8 cellular contexts compared by ENCODE assay signal in genomic region chr20:53751394-53752368, GRCh38.
DNase-seq lines count a peak whose midpoint lies in the region; ATAC-seq and TF ChIP-seq lines count a peak whose summit lies in the region.

No MANE protein-coding gene starts in this region.

- DNase-seq in GM12864 (ENCODE audit: low read depth) (peak; percentile 85), mesenchymal stem cell (peak; percentile 30), NCI-H2029 (lab: John Stamatoyannopoulos, UW) (no peak), NCI-H2227 (lab: John Stamatoyannopoulos, UW; ENCODE audit: unreplicated experiment) (no peak)
- peak; percentile 64 for DNase-seq in activated naive CD4-positive, alpha-beta T cell treated with anti-CD3 and anti-CD28 coated beads, Interleukin-2, amount 10 ng/mL, durations not matched to agents 7 days and 5 days
- DNase-seq in activated effector memory CD4-positive, alpha-beta T cell treated with anti-CD3 and anti-CD28 coated beads, Interleukin-2, amount 50 U/mL, for 16 hours = no peak

- peaks cover 78% of the 10 kb centered on the region for H3K4me1 ChIP-seq in Loucy (ENCODE audit: insufficient read depth, low read length, poor library complexity, severe bottlenecking)
- peaks cover 7% of the 10 kb centered on the region for H3K4me1 ChIP-seq in mesenchymal stem cell (ENCODE audit: control insufficient read depth, insufficient read depth, low read depth, low read length)

- no peaks in the 10 kb centered on the region for H3K27me3 Mint-ChIP-seq in activated naive CD4-positive, alpha-beta T cell treated with anti-CD3 and anti-CD28 coated beads, Interleukin-2, amount 10 ng/mL, durations not matched to agents 7 days and 5 days

- H2BK120ac ChIP-seq in mesenchymal stem cell (ENCODE audit: low read depth, low read length) = peak overlapping the region; percentile 77

- H2BK15ac ChIP-seq in mesenchymal stem cell (ENCODE audit: low read depth, poor library complexity, severe bottlenecking) = no peak overlapping the region

- H3K9me2 ChIP-seq in Loucy (replicated peaks; ENCODE audit: low read depth, low read length) = no peaks in the 10 kb centered on the region

- peak overlapping the region; percentile 60 for H3K9ac ChIP-seq in Loucy (ENCODE audit: low read depth, low read length, poor library complexity, severe bottlenecking)
- peak overlapping the region; percentile 84 for H3K9ac ChIP-seq in mesenchymal stem cell (ENCODE audit: low read length)

- peak overlapping the region in 1 of 2 experiments; percentile 40 for H3K4ac ChIP-seq in mesenchymal stem cell (ENCODE audit: low read depth in 1 of 2, low read length in 2 of 2)

- H3K9me3 ChIP-seq in Loucy (ENCODE audit: insufficient read depth, low read depth, low read length) = no peaks in the 10 kb centered on the region
- no peaks in the 10 kb centered on the region for H3K9me3 ChIP-seq in mesenchymal stem cell (ENCODE audit: control insufficient read depth, low read length)

- H3K27ac ChIP-seq in mesenchymal stem cell (ENCODE audit: low read length, poor library complexity, severe bottlenecking) = peak overlapping the region; percentile 4

- H3K36me3 ChIP-seq in Loucy (ENCODE audit: insufficient read depth, low read length) (no peaks in the 10 kb centered on the region), mesenchymal stem cell (ENCODE audit: control insufficient read depth in 1 of 2, insufficient read depth in 2 of 2, low read depth in 1 of 2, low read length in 2 of 2) (no peaks in the 10 kb centered on the region)

- no peak overlapping the region for H2BK5ac ChIP-seq in mesenchymal stem cell (ENCODE audit: low read depth, low read length, poor library complexity, severe bottlenecking)

- H3K36me3 Mint-ChIP-seq in activated naive CD4-positive, alpha-beta T cell treated with anti-CD3 and anti-CD28 coated beads, Interleukin-2, amount 10 ng/mL, durations not matched to agents 7 days and 5 days = peaks cover 6% of the 10 kb centered on the region

- no peaks in the 10 kb centered on the region for H4K20me1 ChIP-seq in Loucy (ENCODE audit: insufficient read depth, low read length, poor library complexity, severe bottlenecking)

- H3K4me3 Mint-ChIP-seq in activated naive CD4-positive, alpha-beta T cell treated with anti-CD3 and anti-CD28 coated beads, Interleukin-2, amount 10 ng/mL, durations not matched to agents 7 days and 5 days = peak overlapping the region; percentile 27

- H3K79me2 ChIP-seq in Loucy (ENCODE audit: insufficient read depth, low read length) = no peaks in the 10 kb centered on the region

- no peak overlapping the region for H3K14ac ChIP-seq in mesenchymal stem cell (ENCODE audit: low read length in 2 of 2)

- no peak overlapping the region for H2AK5ac ChIP-seq in mesenchymal stem cell (ENCODE audit: low read length, severe bottlenecking)

- no peaks in the 10 kb centered on the region for H3K79me1 ChIP-seq in mesenchymal stem cell (replicated peaks; ENCODE audit: low read length, poor library complexity, severe bottlenecking)

- H3K23ac ChIP-seq in mesenchymal stem cell (ENCODE audit: low read length in 2 of 2) = no peak overlapping the region

- peak overlapping the region; percentile 8 for H4K8ac ChIP-seq in mesenchymal stem cell (ENCODE audit: low read length)

- peak overlapping the region; percentile 46 for H3K4me2 ChIP-seq in Loucy (ENCODE audit: low read depth, low read length, poor library complexity, severe bottlenecking)
- no peak overlapping the region for H3K4me2 ChIP-seq in mesenchymal stem cell (ENCODE audit: low read length, poor library complexity, severe bottlenecking)

- H2AFZ ChIP-seq in Loucy (ENCODE audit: low read length) (peak overlapping the region; percentile 44), mesenchymal stem cell (ENCODE audit: low read depth, low read length) (no peak overlapping the region)

- no peak overlapping the region for H4K91ac ChIP-seq in mesenchymal stem cell (ENCODE audit: low read length)

- peak overlapping the region; percentile 99 for H3K27ac Mint-ChIP-seq in activated naive CD4-positive, alpha-beta T cell treated with anti-CD3 and anti-CD28 coated beads, Interleukin-2, amount 10 ng/mL, durations not matched to agents 7 days and 5 days

- H3F3A ChIP-seq in Loucy (ENCODE audit: low read depth) = peaks cover 19% of the 10 kb centered on the region

- WGBS in mesenchymal stem cell = 36% methylated on average over 4 of the region's 11 CpGs

- H3K27me3 ChIP-seq in Loucy (ENCODE audit: insufficient read depth, low read length, poor library complexity, severe bottlenecking) = no peaks in the 10 kb centered on the region
- no peaks in the 10 kb centered on the region for H3K27me3 ChIP-seq in mesenchymal stem cell (ENCODE audit: control insufficient read depth in 1 of 2, insufficient read depth in 1 of 2, low read length in 2 of 2)

- H3K4me1 Mint-ChIP-seq in activated naive CD4-positive, alpha-beta T cell treated with anti-CD3 and anti-CD28 coated beads, Interleukin-2, amount 10 ng/mL, durations not matched to agents 7 days and 5 days = peaks cover 85% of the 10 kb centered on the region

- H3K4me3 ChIP-seq in GM12864 (ENCODE audit: low read depth, low read length) (no peak overlapping the region), Loucy (ENCODE audit: low read length, poor library complexity, severe bottlenecking) (peak overlapping the region; percentile 23), mesenchymal stem cell (ENCODE audit: insufficient read depth in 1 of 2, low read depth in 1 of 2, low read length in 2 of 2) (no peak overlapping the region)

- ATAC-seq in GM21723 (IDR thresholded peaks at IDR 0.05; ENCODE audit: unreplicated experiment) = peak; percentile 84

- no peaks in the 10 kb centered on the region for H3K9me3 Mint-ChIP-seq in activated naive CD4-positive, alpha-beta T cell treated with anti-CD3 and anti-CD28 coated beads, Interleukin-2, amount 10 ng/mL, durations not matched to agents 7 days and 5 days

- CTCF ChIA-PET in activated naive CD4-positive, alpha-beta T cell treated with anti-CD3 and anti-CD28 coated beads, Interleukin-2, amount 10 ng/mL, durations not matched to agents 7 days and 5 days (lab: Charles Lee) = interaction anchor here (0.6 to 3.6 kb wide), 15 partner anchors 13 to 188 kb away, joined by 3 to 15 read pairs (median 3); no protein-coding TSS in a partner anchor

- peak overlapping the region in 1 of 2 experiments; percentile 31 for H3K18ac ChIP-seq in mesenchymal stem cell (ENCODE audit: low read depth in 1 of 2, low read length in 2 of 2)

- H2BK12ac ChIP-seq in mesenchymal stem cell (ENCODE audit: low read length in 2 of 2) = no peak overlapping the region

- TF ChIP-seq CTCF in GM12864 (IDR thresholded peaks at IDR 0.05; ENCODE audit: low read depth, low read length, missing control alignments) (no peak), Loucy (conservative IDR thresholded peaks at IDR 0.05; ENCODE audit: low read length) (no peak)

Comparison
In these comparisons a context has a peak if more than half of its experiments do, and no peak if none do; other contexts are left out.
1. DNase-seq: peak in GM12864 (single experiment), activated naive CD4-positive, alpha-beta T cell treated with anti-CD3 and anti-CD28 coated beads, Interleukin-2, amount 10 ng/mL, durations not matched to agents 7 days and 5 days (single experiment) and mesenchymal stem cell (single experiment); none in NCI-H2029 (single experiment), activated effector memory CD4-positive, alpha-beta T cell treated with anti-CD3 and anti-CD28 coated beads, Interleukin-2, amount 50 U/mL, for 16 hours (single experiment) and NCI-H2227 (single experiment).